9 cellular contexts compared by ENCODE assay signal in the genomic region with DNA sequence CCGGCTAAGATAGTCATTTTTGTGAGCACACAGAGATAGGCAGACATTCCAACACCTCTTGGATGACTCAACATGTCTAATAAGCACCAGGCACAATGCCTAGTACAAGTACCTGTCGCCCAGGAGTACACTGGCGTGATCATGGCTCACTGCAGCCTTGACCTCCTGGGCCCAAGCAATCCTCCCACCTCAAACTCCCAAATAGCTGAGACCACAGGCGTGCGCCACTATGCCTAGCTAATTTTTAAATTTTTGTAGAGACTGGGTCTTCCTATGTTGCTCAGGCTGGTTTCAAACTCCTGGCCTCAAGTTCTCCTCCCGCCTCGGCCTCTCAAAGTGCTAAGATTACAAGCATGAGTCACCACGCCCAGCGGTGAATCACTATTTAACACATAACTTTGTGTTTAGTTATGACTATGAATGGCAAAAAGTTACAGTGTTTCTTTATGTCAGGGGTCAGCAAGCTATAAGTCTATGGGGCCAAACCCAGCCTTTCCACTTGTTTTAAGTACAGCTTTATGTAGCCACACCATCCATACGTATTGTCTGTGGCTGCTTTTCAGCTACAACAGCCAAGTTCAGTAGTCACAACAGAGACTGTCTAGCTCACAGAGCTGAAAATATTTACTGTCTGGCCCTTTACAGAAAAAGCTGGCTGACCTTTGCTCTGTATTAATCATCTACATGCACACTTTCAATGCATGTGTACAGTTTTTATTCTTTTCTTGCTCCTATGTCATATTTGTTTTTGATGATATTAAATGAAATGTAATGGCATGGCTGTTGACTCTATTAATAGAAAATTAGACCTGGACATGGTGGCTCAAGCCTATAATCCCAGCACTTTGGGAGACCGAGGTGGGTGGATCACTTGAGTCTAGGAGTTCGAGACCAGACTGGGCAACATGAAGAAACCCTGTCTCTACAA. TPM values are rescaled to one million over a fixed set of nuclear protein-coding genes. Genes with fewer than 3 reads are reported as not detected.
A peak's percentile ranks its signal among the peaks of the same experiment; 100 is the strongest.
DNase-seq lines count a peak whose midpoint lies in the region; ATAC-seq and TF ChIP-seq lines count a peak whose summit lies in the region.
"Had no signal": no experiment of that assay in that cellular context is flagged by ENCODE, and none has a peak within 500 bp of the region (broad histone marks: within the 10 kb centered on the region; RNA-seq: fewer than 3 reads in every experiment).

No MANE protein-coding gene starts in this region.

- ATAC-seq in natural killer cell treated with Interleukin-12 subunit alpha and Interleukin-12 subunit beta and Interleukin-15 and Interleukin-18, amount 100 ng/mL, for 72 hours, result peak; percentile 90 to 95
- ATAC-seq in natural killer cell (no peak), left colon (peak; percentile 91), GM18858 (IDR thresholded peaks at IDR 0.05; ENCODE audit: unreplicated experiment) (no peak), GM19351 (IDR thresholded peaks at IDR 0.05; ENCODE audit: unreplicated experiment) (no peak)
- ATAC-seq in activated T-cell treated with anti-CD3 and anti-CD28 coated beads, Interleukin-2, amount 50 U/mL, for 72 hours (replicated peaks in 1 of 2), result peak; percentile 92 to 94

- H3K4me1 Mint-ChIP-seq in natural killer cell treated with Interleukin-12 subunit alpha and Interleukin-12 subunit beta and Interleukin-15 and Interleukin-18, amount 100 ng/mL, for 72 hours (ENCODE audit: low read depth in 2 of 2), result peaks cover 14 to 30% of the 10 kb centered on the region in 2 donors
- H3K4me1 Mint-ChIP-seq in natural killer cell (no peaks in the 10 kb centered on the region), type B pancreatic cell (ENCODE audit: unreplicated experiment) (no peaks in the 10 kb centered on the region)
- H3K4me1 Mint-ChIP-seq in activated T-cell treated with anti-CD3 and anti-CD28 coated beads, Interleukin-2, amount 50 U/mL, for 72 hours (ENCODE audit: low read depth), result peaks cover 34% of the 10 kb centered on the region

- H3K27ac ChIP-seq in tibial artery, result no peak overlapping the region

- TF ChIP-seq CTCF in natural killer cell (IDR thresholded peaks at IDR 0.05) (no peak), type B pancreatic cell (conservative IDR thresholded peaks at IDR 0.05) (no peak), tibial artery (IDR thresholded peaks at IDR 0.05) (no peak)

- H3K27me3 ChIP-seq in tibial artery, result no peaks in the 10 kb centered on the region

- no peaks in the 10 kb centered on the region for H3K9me3 ChIP-seq in tibial artery

- H3K9me3 Mint-ChIP-seq in natural killer cell treated with Interleukin-12 subunit alpha and Interleukin-12 subunit beta and Interleukin-15 and Interleukin-18, amount 100 ng/mL, for 72 hours, result no peaks in the 10 kb centered on the region
- H3K9me3 Mint-ChIP-seq in natural killer cell, result no peaks in the 10 kb centered on the region
- H3K9me3 Mint-ChIP-seq in activated T-cell treated with anti-CD3 and anti-CD28 coated beads, Interleukin-2, amount 50 U/mL, for 72 hours, result no peaks in the 10 kb centered on the region
- H3K9me3 Mint-ChIP-seq in type B pancreatic cell, result no peaks in the 10 kb centered on the region

- DNase-seq in natural killer cell treated with Interleukin-12 subunit alpha and Interleukin-12 subunit beta and Interleukin-15 and Interleukin-18, amount 100 ng/mL, for 72 hours (ENCODE audit: low spot score), result peak; percentile 73
- DNase-seq in natural killer cell, result no peak
- peak; percentile 76 to 88 for DNase-seq in activated T-cell treated with anti-CD3 and anti-CD28 coated beads, Interleukin-2, amount 50 U/mL, for 72 hours
- peak; percentile 47 to 53 for DNase-seq in left colon
- no peak for DNase-seq in type B pancreatic cell (ENCODE audit: extremely low spot score, unreplicated experiment)
- DNase-seq in tibial artery, result no peak

- no peak overlapping the region for H3K4me3 ChIP-seq in tibial artery
- H3K4me3 ChIP-seq: lung had no signal

- H3K4me1 ChIP-seq in tibial artery, result no peaks in the 10 kb centered on the region

- no peaks in the 10 kb centered on the region for H3K27me3 Mint-ChIP-seq in natural killer cell treated with Interleukin-12 subunit alpha and Interleukin-12 subunit beta and Interleukin-15 and Interleukin-18, amount 100 ng/mL, for 72 hours
- H3K27me3 Mint-ChIP-seq in natural killer cell (ENCODE audit: low read depth in 2 of 2) (no peaks in the 10 kb centered on the region), type B pancreatic cell (no peaks in the 10 kb centered on the region)
- H3K27me3 Mint-ChIP-seq in activated T-cell treated with anti-CD3 and anti-CD28 coated beads, Interleukin-2, amount 50 U/mL, for 72 hours (ENCODE audit: low read depth), result no peaks in the 10 kb centered on the region

- peak overlapping the region; percentile 47 to 89 for H3K27ac Mint-ChIP-seq in natural killer cell treated with Interleukin-12 subunit alpha and Interleukin-12 subunit beta and Interleukin-15 and Interleukin-18, amount 100 ng/mL, for 72 hours
- H3K27ac Mint-ChIP-seq in natural killer cell, result no peak overlapping the region
- H3K27ac Mint-ChIP-seq in activated T-cell treated with anti-CD3 and anti-CD28 coated beads, Interleukin-2, amount 50 U/mL, for 72 hours, result peak overlapping the region; percentile 87
- H3K27ac Mint-ChIP-seq in type B pancreatic cell, result peak overlapping the region; percentile 43

- peaks cover 10% of the 10 kb centered on the region for H3K36me3 Mint-ChIP-seq in natural killer cell treated with Interleukin-12 subunit alpha and Interleukin-12 subunit beta and Interleukin-15 and Interleukin-18, amount 100 ng/mL, for 72 hours
- peaks cover 7% of the 10 kb centered on the region for H3K36me3 Mint-ChIP-seq in natural killer cell
- peaks cover 5 to 32% of the 10 kb centered on the region in 2 donors for H3K36me3 Mint-ChIP-seq in activated T-cell treated with anti-CD3 and anti-CD28 coated beads, Interleukin-2, amount 50 U/mL, for 72 hours (ENCODE audit: insufficient read depth in 2 of 2)
- H3K36me3 Mint-ChIP-seq in type B pancreatic cell, result peaks cover 17% of the 10 kb centered on the region

- H3K36me3 ChIP-seq in tibial artery, result peaks cover 41 to 87% (median 47%) of the 10 kb centered on the region in 3 donors

- intact Hi-C loops in natural killer cell (cut with micrococcal nuclease) (no loop called here), left colon (cut with DNase I, micrococcal nuclease) (no loop called here), tibial artery (cut with DNase I; ENCODE audit: low total_unique reads) (no loop called here)

- H3K4me3 Mint-ChIP-seq in natural killer cell treated with Interleukin-12 subunit alpha and Interleukin-12 subunit beta and Interleukin-15 and Interleukin-18, amount 100 ng/mL, for 72 hours, result peak overlapping the region; percentile 62
- H3K4me3 Mint-ChIP-seq in natural killer cell (no peak overlapping the region), type B pancreatic cell (no peak overlapping the region)
- peak overlapping the region; percentile 59 to 79 for H3K4me3 Mint-ChIP-seq in activated T-cell treated with anti-CD3 and anti-CD28 coated beads, Interleukin-2, amount 50 U/mL, for 72 hours

RNA-seq across cellular contexts. Expression of a gene that starts 18.7 kb away (rescaled TPM):
- 10 to 100 TPM; 33.8 to 43.9 TPM for total RNA-seq in natural killer cell treated with Interleukin-12 subunit alpha and Interleukin-12 subunit beta and Interleukin-15 and Interleukin-18, amount 100 ng/mL, for 72 hours
- total RNA-seq in natural killer cell, result 10 to 100 TPM; 21.7 to 48.5 (median 26.1) TPM
- 10 to 100 TPM; 56.9 to 60.2 TPM for total RNA-seq in activated T-cell treated with anti-CD3 and anti-CD28 coated beads, Interleukin-2, amount 50 U/mL, for 72 hours
- 10 to 100 TPM; 25.5 to 26.8 TPM for total RNA-seq in left colon
- 35.6 and 38.3 TPM in 2 replicates for total RNA-seq in type B pancreatic cell (ENCODE audit: low replicate concordance)

RNA-seq across cellular contexts. Expression of a gene that starts 55.6 kb away (rescaled TPM):
- 10 to 100 TPM; 23.2 to 37.8 TPM for total RNA-seq in natural killer cell treated with Interleukin-12 subunit alpha and Interleukin-12 subunit beta and Interleukin-15 and Interleukin-18, amount 100 ng/mL, for 72 hours
- total RNA-seq in natural killer cell, result 10 to 100 TPM in 1 of 3 donors, 1 to 10 TPM in 2; 8.8 to 13.3 (median 9.6) TPM
- 10 to 100 TPM; 40.0 to 44.9 TPM for total RNA-seq in activated T-cell treated with anti-CD3 and anti-CD28 coated beads, Interleukin-2, amount 50 U/mL, for 72 hours
- 10 to 100 TPM; 19.5 to 27.2 TPM for total RNA-seq in left colon
- 27.4 and 36.3 TPM in 2 replicates for total RNA-seq in type B pancreatic cell (ENCODE audit: low replicate concordance)

RNA-seq across cellular contexts. Expression of a gene that starts 55.9 kb away (rescaled TPM):
- total RNA-seq in natural killer cell treated with Interleukin-12 subunit alpha and Interleukin-12 subunit beta and Interleukin-15 and Interleukin-18, amount 100 ng/mL, for 72 hours, result 10 to 100 TPM; 21.8 to 35.0 TPM
- 10 to 100 TPM; 30.0 to 39.9 (median 33.3) TPM for total RNA-seq in natural killer cell
- 10 to 100 TPM; 72.5 to 84.6 TPM for total RNA-seq in activated T-cell treated with anti-CD3 and anti-CD28 coated beads, Interleukin-2, amount 50 U/mL, for 72 hours
- total RNA-seq in left colon, result 10 to 100 TPM; 22.9 to 29.4 TPM
- total RNA-seq in type B pancreatic cell (ENCODE audit: low replicate concordance), result 37.2 and 47.2 TPM in 2 replicates

Comparison
In these comparisons a context has a peak if more than half of its experiments do, and no peak if none do; other contexts are left out.
1. ATAC-seq: peak in natural killer cell treated with Interleukin-12 subunit alpha and Interleukin-12 subunit beta and Interleukin-15 and Interleukin-18, amount 100 ng/mL, for 72 hours (2 of 2), activated T-cell treated with anti-CD3 and anti-CD28 coated beads, Interleukin-2, amount 50 U/mL, for 72 hours (2 of 2) and left colon (single experiment); none in natural killer cell (0 of 3), GM18858 (single experiment) and GM19351 (single experiment).
2. DNase-seq: peak in natural killer cell treated with Interleukin-12 subunit alpha and Interleukin-12 subunit beta and Interleukin-15 and Interleukin-18, amount 100 ng/mL, for 72 hours (single experiment), activated T-cell treated with anti-CD3 and anti-CD28 coated beads, Interleukin-2, amount 50 U/mL, for 72 hours (2 of 2) and left colon (2 of 2); none in natural killer cell (single experiment), type B pancreatic cell (single experiment) and tibial artery (0 of 2).
3. H3K27ac Mint-ChIP-seq: peak in natural killer cell treated with Interleukin-12 subunit alpha and Interleukin-12 subunit beta and Interleukin-15 and Interleukin-18, amount 100 ng/mL, for 72 hours (2 of 2), activated T-cell treated with anti-CD3 and anti-CD28 coated beads, Interleukin-2, amount 50 U/mL, for 72 hours (single experiment) and type B pancreatic cell (single experiment); none in natural killer cell (0 of 2).
4. H3K4me3 Mint-ChIP-seq: peak in natural killer cell treated with Interleukin-12 subunit alpha and Interleukin-12 subunit beta and Interleukin-15 and Interleukin-18, amount 100 ng/mL, for 72 hours (single experiment) and activated T-cell treated with anti-CD3 and anti-CD28 coated beads, Interleukin-2, amount 50 U/mL, for 72 hours (2 of 2); none in natural killer cell (single experiment) and type B pancreatic cell (single experiment).